Comparison of ENCODE assay signal across 8 cellular contexts in the genomic region with DNA sequence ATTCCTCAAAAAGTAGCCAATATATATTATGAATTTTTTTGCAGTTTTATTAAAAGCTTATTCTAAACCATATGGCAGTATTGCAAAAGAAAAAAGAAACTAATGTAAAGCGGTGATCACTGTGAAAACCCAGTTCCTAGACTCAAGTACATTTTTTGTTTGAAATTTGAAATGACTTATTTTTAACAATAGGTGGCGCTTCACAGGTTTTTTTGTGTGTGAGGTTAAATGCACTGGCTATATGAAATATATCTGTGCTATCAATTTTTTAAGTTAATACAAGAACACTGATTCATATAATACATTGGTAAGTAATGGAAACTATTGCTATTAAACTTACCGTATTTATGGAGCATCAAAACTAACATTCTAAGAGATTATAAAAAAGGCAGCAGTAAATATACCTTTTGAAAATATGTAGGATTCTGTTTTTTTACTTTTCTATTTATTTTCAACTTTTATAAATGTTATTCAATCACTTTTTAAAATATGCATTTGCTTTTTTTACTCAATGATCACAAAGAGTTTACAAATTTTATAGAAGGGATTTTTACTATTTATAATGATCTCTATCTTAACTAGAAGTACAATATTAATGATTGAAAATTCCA. TPM values are rescaled to one million over a fixed set of nuclear protein-coding genes. Genes with fewer than 3 reads are reported as not detected.
DNase-seq lines count a peak whose midpoint lies in the region; ATAC-seq, FAIRE-seq and TF ChIP-seq lines count a peak whose summit lies in the region.

No MANE protein-coding gene starts in this region.

- in situ Hi-C loops in gastrocnemius medialis (cut with MboI; ENCODE audit: low sequenced_read_pairs in 4 of 4): loop anchor here (5.0 to 25.0 kb wide), 5 partner anchors 274 to 871 kb away; no protein-coding TSS in a partner anchor

- ATAC-seq in gastrocnemius medialis (no peak), GM21367 (IDR thresholded peaks at IDR 0.05; ENCODE audit: unreplicated experiment) (no peak), HG03280 (IDR thresholded peaks at IDR 0.05; ENCODE audit: unreplicated experiment) (no peak)

- TF ChIP-seq CTCF in gastrocnemius medialis (IDR thresholded peaks at IDR 0.05 in 4 of 5, conservative IDR thresholded peaks at IDR 0.05 in 1 of 5): peak in 3 of 5 experiments; percentile 41 to 49 (median 47)

- DNase-seq in NCI-H1694 treated with DMSO at 0.1 percent for 48 hours (lab: John Stamatoyannopoulos, UW) (peak; percentile 19), NCI-H1694 (lab: John Stamatoyannopoulos, UW) (no peak), NCI-H1105 (lab: John Stamatoyannopoulos, UW) (peak; percentile 7), gastrocnemius medialis (no peak), anterior cingulate cortex (lab: John Stamatoyannopoulos, UW) (no peak)

- no peak overlapping the region for H3K4me3 ChIP-seq in gastrocnemius medialis

- H3K4me1 ChIP-seq in gastrocnemius medialis: peaks cover 0 to 20% of the 10 kb centered on the region in 2 donors

- intact Hi-C loops in gastrocnemius medialis (cut with DNase I; ENCODE audit: low total_unique reads): loop anchor here (5.0 to 10.0 kb wide), 3 partner anchors 39 to 634 kb away; no protein-coding TSS in a partner anchor

- no peaks in the 10 kb centered on the region for H3K27me3 ChIP-seq in gastrocnemius medialis

- TF ChIP-seq POLR2A in gastrocnemius medialis (IDR thresholded peaks at IDR 0.05): no peak

- no peak overlapping the region for H3K27ac ChIP-seq in gastrocnemius medialis

- peak; percentile 94 for FAIRE-seq in colon (lab: Jason Lieb, UNC)

- H3K9me3 ChIP-seq in gastrocnemius medialis: no peaks in the 10 kb centered on the region

- no peaks in the 10 kb centered on the region for H3K36me3 ChIP-seq in gastrocnemius medialis

RNA-seq across cellular contexts. Expression of gene SPRY1, which starts 5.6 kb away (rescaled TPM):
- 10 to 100 TPM; 32.8 to 72.2 (median 50.9) TPM for total RNA-seq in gastrocnemius medialis

Comparison
In these comparisons a context has a peak if more than half of its experiments do, and no peak if none do; other contexts are left out.
1. DNase-seq: peak in NCI-H1694 treated with DMSO at 0.1 percent for 48 hours (single experiment) and NCI-H1105 (single experiment); none in NCI-H1694 (single experiment), gastrocnemius medialis (0 of 2) and anterior cingulate cortex (0 of 58).